8 cellular contexts compared by ENCODE assay signal in genomic region chr4:77158487-77158861, GRCh38. TPM values are rescaled to one million over a fixed set of nuclear protein-coding genes. Genes with fewer than 3 reads are reported as not detected.
DNase-seq lines count a peak whose midpoint lies in the region; ATAC-seq and TF ChIP-seq lines count a peak whose summit lies in the region.

No MANE protein-coding gene starts in this region.

- BruUV-seq in MCF 10A (replicated peaks; lab: Mats Ljungman, UMichigan), result no TSS peak

- no peaks in the 10 kb centered on the region for H3K9me3 Mint-ChIP-seq in MCF 10A (ENCODE audit: unreplicated experiment)

- H3K4me3 ChIP-seq in ACC112 (ENCODE audit: low read depth, low read length) (peak overlapping the region; percentile 82), MG63 (peak overlapping the region; percentile 89), mucosa of descending colon (peak overlapping the region; percentile 99)

- POLR2A ChIA-PET in MCF 10A (lab: Yijun Ruan, JAX), result interaction anchor here (0.8 to 15.7 kb wide), 19 partner anchors 11 to 1644 kb away, joined by 3 to 248 read pairs (median 6); partner anchors contain the start of genes CCNI, RCHY1 and THAP6

- H3K36me3 ChIP-seq in ACC112 (ENCODE audit: insufficient read depth, low read length) (peaks cover 13% of the 10 kb centered on the region), MG63 (peaks cover 4% of the 10 kb centered on the region; the same call in 1 of the 2 replicates), mucosa of descending colon (ENCODE audit: low read depth) (no peaks in the 10 kb centered on the region)

- H3K9me3 ChIP-seq in MG63, result no peaks in the 10 kb centered on the region
- no peaks in the 10 kb centered on the region for H3K9me3 ChIP-seq in mucosa of descending colon

- intact Hi-C loops in MCF 10A (cut with micrococcal nuclease), result loop anchor here (2.0 to 5.0 kb wide), 3 partner anchors 44 to 206 kb away; no protein-coding TSS in a partner anchor
- intact Hi-C loops in mucosa of descending colon (cut with DNase I, micrococcal nuclease), result loop anchor here in 1 of 2 donors (5.0 kb wide), 1 partner anchor 81 kb away; the partner anchor contains the start of gene CCNI

- H3K4me1 Mint-ChIP-seq in MCF 10A (ENCODE audit: insufficient read depth, unreplicated experiment), result peaks cover 26% of the 10 kb centered on the region

- no peaks in the 10 kb centered on the region for H3K27me3 Mint-ChIP-seq in MCF 10A (ENCODE audit: insufficient read depth, unreplicated experiment)

- peaks cover 6% of the 10 kb centered on the region for H3K79me2 ChIP-seq in ACC112 (ENCODE audit: control insufficient read depth, insufficient read depth, low read length, unreplicated experiment)

- peak overlapping the region; percentile 94 for H3K4me3 Mint-ChIP-seq in MCF 10A (ENCODE audit: unreplicated experiment)

- H2AFZ ChIP-seq in ACC112 (ENCODE audit: low read length, unreplicated experiment), result peak overlapping the region; percentile 71

- no peak for TF ChIP-seq CTCF in MCF 10A (IDR thresholded peaks at IDR 0.05; ENCODE audit: unreplicated experiment)
- no peak for TF ChIP-seq CTCF in mucosa of descending colon (IDR thresholded peaks at IDR 0.05)

- H3K27ac Mint-ChIP-seq in MCF 10A (ENCODE audit: low read depth, unreplicated experiment), result peak overlapping the region; percentile 98

- ATAC-seq in mucosa of descending colon, result no peak
- no peak for ATAC-seq in HG02870 (IDR thresholded peaks at IDR 0.05; ENCODE audit: unreplicated experiment)

- no peaks in the 10 kb centered on the region for H3K27me3 ChIP-seq in ACC112 (ENCODE audit: insufficient read depth, low read length)
- H3K27me3 ChIP-seq in MG63, result no peaks in the 10 kb centered on the region

- peaks cover 12% of the 10 kb centered on the region for H3K4me1 ChIP-seq in ACC112 (ENCODE audit: control insufficient read depth, insufficient read depth, low read length, unreplicated experiment)
- H3K4me1 ChIP-seq in mucosa of descending colon (ENCODE audit: low read depth), result peaks cover 12% of the 10 kb centered on the region

- H3K27ac ChIP-seq in ACC112 (ENCODE audit: low read depth, low read length), result peak overlapping the region; percentile 82

- CTCF ChIA-PET in MCF 10A (lab: Yijun Ruan, JAX), result interaction anchor here (0.6 to 2.1 kb wide), 4 partner anchors 63 to 187 kb away, joined by 4 to 9 read pairs (median 4); no protein-coding TSS in a partner anchor

- DNase-seq in MG63 (no peak), MCF 10A (ENCODE audit: unreplicated experiment) (peak; percentile 47), mucosa of descending colon (no peak), superior temporal gyrus (ENCODE audit: extremely low spot score) (no peak), NCI-H1694 treated with DMSO at 0.1 percent for 48 hours (lab: John Stamatoyannopoulos, UW) (no peak), NCI-H345 (lab: John Stamatoyannopoulos, UW) (no peak)

- H3K36me3 Mint-ChIP-seq in MCF 10A (ENCODE audit: insufficient read depth, unreplicated experiment), result peaks cover 48% of the 10 kb centered on the region

RNA-seq across cellular contexts. Expression of gene CCNG2, which starts 1.5 kb away (rescaled TPM):
- 10.1 and 19.2 TPM in 2 replicates for total RNA-seq in MG63 (2014; rRNA removed; shearing (Covaris generic); ENCODE audit: low replicate concordance)
- 23.5 and 28.5 TPM in 2 replicates for total RNA-seq in MCF 10A (2022)
- 10 to 100 TPM; 36.1 to 86.5 (median 64.8) TPM for total RNA-seq in mucosa of descending colon
